Comparison of ENCODE assay signal across 17 cellular contexts in genomic region chr12:27952510-27952909, GRCh38. TPM values are rescaled to one million over a fixed set of nuclear protein-coding genes. Genes with fewer than 3 reads are reported as not detected.
DNase-seq lines count a peak whose midpoint lies in the region; ATAC-seq and TF ChIP-seq lines count a peak whose summit lies in the region.
"Had no signal": no experiment of that assay in that cellular context is flagged by ENCODE, and none has a peak within 500 bp of the region (broad histone marks: within the 10 kb centered on the region; RNA-seq: fewer than 3 reads in every experiment).

No MANE protein-coding gene starts in this region.

- no peak overlapping the region for H3K4me2 ChIP-seq in PC-3 (ENCODE audit: low read length)
- H3K4me2 ChIP-seq: BLaER1 had no signal

- H3K4me1 ChIP-seq in PC-3 (ENCODE audit: insufficient read depth, low read length) (no peaks in the 10 kb centered on the region), iPS-18a (ENCODE audit: control insufficient read depth, low read depth, low read length) (peaks cover 16% of the 10 kb centered on the region)
- H3K4me1 ChIP-seq: BLaER1 had no signal

- POLR2A ChIA-PET in PC-3 (lab: Charles Lee; ENCODE audit: unreplicated experiment): no interaction called here

- H3K79me2 ChIP-seq in PC-3 (ENCODE audit: low read length): no peaks in the 10 kb centered on the region

- H3K9ac ChIP-seq in PC-3 (ENCODE audit: low read length): no peak overlapping the region
- H3K9ac ChIP-seq in iPS-18a (ENCODE audit: low read length): no peak overlapping the region
- H3K9ac ChIP-seq: BLaER1 had no signal

- no TSS peak for BruUV-seq in PC-3 (replicated peaks; lab: Mats Ljungman, UMichigan)

- H3K27ac ChIP-seq in PC-3 (ENCODE audit: low read length): no peak overlapping the region
- no peak overlapping the region for H3K27ac ChIP-seq in iPS-18a (ENCODE audit: low read length)
- H3K27ac ChIP-seq: 22Rv1, BLaER1 had no signal

- no peaks in the 10 kb centered on the region for H4K20me1 ChIP-seq in PC-3 (ENCODE audit: low read length)
- H4K20me1 ChIP-seq: BLaER1 had no signal

- intact Hi-C loops in PC-3 (cut with micrococcal nuclease): no loop called here
- intact Hi-C loops in sciatic nerve (cut with DNase I): no loop called here

- CTCF ChIA-PET in PC-3 (lab: Charles Lee): no interaction called here

- peak overlapping the region; percentile 1; the same call in 1 of the 2 replicates for H2AFZ ChIP-seq in PC-3 (ENCODE audit: low read length)

- H3K9me2 ChIP-seq in PC-3 (replicated peaks; ENCODE audit: low read length): no peaks in the 10 kb centered on the region

- TF ChIP-seq CTCF in PC-3 (conservative IDR thresholded peaks at IDR 0.05; ENCODE audit: low read depth, low read length): no peak

- ATAC-seq in PC-3 (no peak), sciatic nerve (peak; percentile 40), GM18868 (IDR thresholded peaks at IDR 0.05; ENCODE audit: unreplicated experiment) (no peak)
- ATAC-seq: SK-N-SH treated with all-trans-retinoic acid at 6 μM for 48 hours had no signal

- H3F3A ChIP-seq in PC-3 (ENCODE audit: low read length, unreplicated experiment): no peaks in the 10 kb centered on the region

- DNase-seq in DMS53 (lab: John Stamatoyannopoulos, UW) (peak; percentile 56), DMS53 treated with DMSO at 0.1 percent for 48 hours (lab: John Stamatoyannopoulos, UW; ENCODE audit: unreplicated experiment) (no peak), PC-3 (no peak), sciatic nerve (ENCODE audit: low spot score) (no peak), SIG-M5 treated with dmso at 0.1 percent for 504 hours (lab: John Stamatoyannopoulos, UW; ENCODE audit: unreplicated experiment) (no peak), T-helper 2 cell (no peak)
- DNase-seq: CD8-positive, alpha-beta memory T cell; EL; Kasumi-1; NCI-H2029; NCI-H2227 treated with DMSO at 0.1 percent for 48 hours; NCI-H526 had no signal

- H3K27me3 ChIP-seq in PC-3 (ENCODE audit: low read length) (no peaks in the 10 kb centered on the region), iPS-18a (ENCODE audit: control insufficient read depth, insufficient read depth, low read length) (no peaks in the 10 kb centered on the region)
- H3K27me3 ChIP-seq: BLaER1 had no signal

- H3K36me3 ChIP-seq in PC-3 (ENCODE audit: low read depth, low read length): no peaks in the 10 kb centered on the region
- no peaks in the 10 kb centered on the region for H3K36me3 ChIP-seq in iPS-18a (ENCODE audit: control insufficient read depth, low read depth, low read length)
- H3K36me3 ChIP-seq: BLaER1 had no signal

- H3K4me3 ChIP-seq in PC-3 (ENCODE audit: low read length) (no peak overlapping the region), iPS-18a (ENCODE audit: low read length) (peak overlapping the region; percentile 12)
- H3K4me3 ChIP-seq: BLaER1 had no signal

- H3K9me3 ChIP-seq in PC-3 (ENCODE audit: low read length) (no peaks in the 10 kb centered on the region), iPS-18a (ENCODE audit: control insufficient read depth, low read depth, low read length) (no peaks in the 10 kb centered on the region)
- H3K9me3 ChIP-seq: BLaER1 had no signal

RNA-seq across cellular contexts. Expression of gene PTHLH, which starts 20.0 kb away (rescaled TPM):
- 383 and 414 TPM in 2 replicates for total RNA-seq in PC-3 (2014; rRNA removed)
- total RNA-seq in sciatic nerve: 8.3 TPM

Comparison
In these comparisons a context has a peak if more than half of its experiments do, and no peak if none do; other contexts are left out.
1. RNA of gene PTHLH, which starts 20.0 kb away (total RNA-seq): 383 to 414 TPM in PC-3; 8.3 TPM in sciatic nerve (single experiment); every median in the first group is over 10 times any median in the second.